Comparison of ENCODE assay signal across 19 cellular contexts in the genomic region with DNA sequence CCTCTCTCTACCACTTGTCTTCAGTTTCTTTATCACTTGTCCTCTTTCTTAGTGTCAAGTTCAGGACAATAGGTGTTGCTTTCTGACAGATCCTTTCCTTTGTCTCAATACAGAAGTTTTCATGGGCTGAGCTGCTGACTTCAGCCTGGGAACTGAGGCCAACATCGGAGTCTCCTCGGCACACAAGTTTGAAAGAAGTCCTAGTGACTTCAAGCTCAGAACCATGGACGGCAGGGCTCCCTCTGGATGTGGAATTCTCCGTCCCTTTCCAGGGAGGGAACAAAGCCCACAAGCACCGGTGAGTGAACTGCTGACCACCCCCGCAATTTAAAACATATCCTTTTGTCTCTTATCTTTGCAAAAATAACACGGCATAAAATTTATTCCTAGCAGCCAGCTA. TPM values are rescaled to one million over a fixed set of nuclear protein-coding genes. Genes with fewer than 3 reads are reported as not detected.
"Had no signal": no experiment of that assay in that cellular context is flagged by ENCODE, and none has a peak within 500 bp of the region (broad histone marks: within the 10 kb centered on the region; RNA-seq: fewer than 3 reads in every experiment).

No MANE protein-coding gene starts in this region.

RNA-seq across cellular contexts. Expression of a gene that starts 10.3 kb away (rescaled TPM):
- total RNA-seq: naive thymus-derived CD4-positive, alpha-beta T cell; natural killer cell; occipital lobe; osteoblast; ovary; progenitor cell of endocrine pancreas; psoas muscle; renal cortical epithelial cell; right cardiac atrium; sigmoid colon; skeletal muscle tissue; stomach; subcutaneous adipose tissue; temporal lobe; thoracic aorta; thyroid gland; upper lobe of left lung; ureter; vagina had no signal
